Comparison of ENCODE assay signal across 8 cellular contexts in the genomic region with DNA sequence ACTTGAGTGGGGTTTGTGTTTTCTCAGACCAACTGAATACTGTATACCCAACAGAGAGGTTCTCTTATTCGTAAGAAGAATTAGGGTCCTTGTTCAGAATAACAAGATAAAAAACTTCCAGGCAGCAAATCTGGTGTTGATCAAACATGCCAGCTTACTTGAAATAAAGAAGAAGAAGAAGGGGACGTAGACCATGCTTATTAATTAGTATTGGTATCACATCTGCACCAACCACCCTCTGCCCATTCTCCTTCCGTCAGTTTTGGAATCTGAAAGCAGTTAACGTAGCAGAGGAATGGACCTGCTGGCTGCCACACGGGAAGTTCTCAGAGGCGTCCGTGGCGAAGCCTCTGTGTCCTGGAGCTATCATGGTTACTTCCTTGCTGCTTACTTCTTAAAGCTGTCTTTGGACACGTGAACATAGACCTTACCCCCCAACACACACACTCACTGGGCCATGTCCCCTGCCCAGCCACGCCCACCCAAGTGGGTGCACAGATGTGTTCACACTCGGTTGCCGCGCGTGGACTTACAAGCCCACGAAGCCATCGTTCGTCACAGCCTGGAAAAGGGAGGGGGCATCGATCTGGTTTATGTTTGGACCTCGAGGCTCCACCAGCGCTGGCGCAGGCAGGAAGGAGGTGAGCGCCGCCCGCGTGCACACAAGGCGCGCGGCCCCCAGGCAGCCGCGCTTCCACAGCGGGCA. TPM values are rescaled to one million over a fixed set of nuclear protein-coding genes. Genes with fewer than 3 reads are reported as not detected.
DNase-seq lines count a peak whose midpoint lies in the region; ATAC-seq lines count a peak whose summit lies in the region.

No MANE protein-coding gene starts in this region.

- H3K4me3 ChIP-seq in SK-N-MC, result peak overlapping the region; percentile 68
- peak overlapping the region; percentile 38 for H3K4me3 ChIP-seq in right cardiac atrium (ENCODE audit: low read length)

- peak overlapping the region; percentile 55 to 86 for H3K4me3 Mint-ChIP-seq in stimulated activated naive B cell treated with anti-CD40 and anti-IgM and Interleukin-4, amounts not matched to agents 10 μg/mL and 1 μg/mL and 100 μg/mL, for 72 hours

- H3K27me3 Mint-ChIP-seq in stimulated activated naive B cell treated with anti-CD40 and anti-IgM and Interleukin-4, amounts not matched to agents 10 μg/mL and 1 μg/mL and 100 μg/mL, for 72 hours, result peaks cover 51 to 81% of the 10 kb centered on the region in 2 donors

- H3K4me1 ChIP-seq in right cardiac atrium (ENCODE audit: control insufficient read depth, insufficient read depth, low read length), result peaks cover 10% of the 10 kb centered on the region

- H3K27me3 ChIP-seq in right cardiac atrium (ENCODE audit: control insufficient read depth, insufficient read depth), result no peaks in the 10 kb centered on the region

- intact Hi-C loops in right cardiac atrium (cut with DNase I), result loop anchor here in 3 of 4 donors (5.0 to 10.0 kb wide), 5 partner anchors 230 to 463 kb away; no protein-coding TSS in a partner anchor

- DNase-seq in NCI-H2227 (lab: John Stamatoyannopoulos, UW; ENCODE audit: unreplicated experiment) (peak; percentile 34), NCI-H2227 treated with DMSO at 0.1 percent for 48 hours (lab: John Stamatoyannopoulos, UW) (no peak), SK-N-MC (ENCODE audit: low read depth, low spot score) (no peak), right cardiac atrium (peak in 2 of 3 donors; percentile 53 to 55), SW 1271 (lab: John Stamatoyannopoulos, UW) (no peak), SK-N-DZ (ENCODE audit: low spot score) (no peak), ACHN (no peak)
- no peak for DNase-seq in stimulated activated naive B cell treated with anti-CD40 and anti-IgM and Interleukin-4, amounts not matched to agents 10 μg/mL and 1 μg/mL and 100 μg/mL, for 72 hours

- no peaks in the 10 kb centered on the region for H3K36me3 ChIP-seq in SK-N-MC (ENCODE audit: insufficient read depth, low read length)

- H3K4me1 Mint-ChIP-seq in stimulated activated naive B cell treated with anti-CD40 and anti-IgM and Interleukin-4, amounts not matched to agents 10 μg/mL and 1 μg/mL and 100 μg/mL, for 72 hours, result peaks cover 27 to 60% of the 10 kb centered on the region in 2 donors

- 15% methylated on average over 31 of the region's 31 CpGs for WGBS in right cardiac atrium

- no peaks in the 10 kb centered on the region for H3K9me3 Mint-ChIP-seq in stimulated activated naive B cell treated with anti-CD40 and anti-IgM and Interleukin-4, amounts not matched to agents 10 μg/mL and 1 μg/mL and 100 μg/mL, for 72 hours

- peak overlapping the region; percentile 39 for H3K9ac ChIP-seq in SK-N-MC (ENCODE audit: insufficient read length)

- no peak overlapping the region for H3K27ac ChIP-seq in SK-N-MC
- no peak overlapping the region for H3K27ac ChIP-seq in right cardiac atrium (ENCODE audit: low read length)

- peaks cover 2 to 4% of the 10 kb centered on the region in 2 donors for H3K36me3 Mint-ChIP-seq in stimulated activated naive B cell treated with anti-CD40 and anti-IgM and Interleukin-4, amounts not matched to agents 10 μg/mL and 1 μg/mL and 100 μg/mL, for 72 hours

- ATAC-seq in right cardiac atrium, result no peak
- ATAC-seq in stimulated activated naive B cell treated with anti-CD40 and anti-IgM and Interleukin-4, amounts not matched to agents 10 μg/mL and 1 μg/mL and 100 μg/mL, for 72 hours (replicated peaks), result no peak

- in situ Hi-C loops in ACHN (cut with HindIII; ENCODE audit: low pct_ligation_motif_present, low pct_unique_long_range_greater_than_20kb, low sequenced_read_pairs), result no loop called here

- no peak overlapping the region for H3K27ac Mint-ChIP-seq in stimulated activated naive B cell treated with anti-CD40 and anti-IgM and Interleukin-4, amounts not matched to agents 10 μg/mL and 1 μg/mL and 100 μg/mL, for 72 hours

- H3K9me3 ChIP-seq in SK-N-MC (ENCODE audit: low read depth, low read length), result no peaks in the 10 kb centered on the region
- H3K9me3 ChIP-seq in right cardiac atrium (ENCODE audit: control insufficient read depth, low read length), result no peaks in the 10 kb centered on the region

RNA-seq across cellular contexts. Expression of a gene that starts 4.1 kb away (rescaled TPM):
- 10 to 100 TPM; 23.9 to 29.2 (median 27.0) TPM for total RNA-seq in right cardiac atrium
- 25.8 TPM for polyA plus RNA-seq in right cardiac atrium
- 2.6 and 3.0 TPM in 2 replicates for polyA plus RNA-seq in SK-N-DZ (2014; cell fraction: cytosol; rRNA removed)
- 7.3 and 9.7 TPM in 2 replicates for polyA plus RNA-seq in SK-N-DZ (2014; cell fraction: nucleus; rRNA removed)

RNA-seq across cellular contexts. Expression of a gene that starts 11.6 kb away (rescaled TPM):
- 10 to 100 TPM; 25.8 to 31.9 (median 29.5) TPM for total RNA-seq in right cardiac atrium
- 10.7 TPM for polyA plus RNA-seq in right cardiac atrium
- 7.8 and 9.1 TPM in 2 replicates for polyA plus RNA-seq in SK-N-DZ (2014; cell fraction: cytosol; rRNA removed)
- 13.9 and 18.7 TPM in 2 replicates for polyA plus RNA-seq in SK-N-DZ (2014; cell fraction: nucleus; rRNA removed)

Comparison
In these comparisons a context has a peak if more than half of its experiments do, and no peak if none do; other contexts are left out.
1. DNase-seq: peak in NCI-H2227 (single experiment) and right cardiac atrium (2 of 3); none in NCI-H2227 treated with DMSO at 0.1 percent for 48 hours (single experiment), SK-N-MC (single experiment), stimulated activated naive B cell treated with anti-CD40 and anti-IgM and Interleukin-4, amounts not matched to agents 10 μg/mL and 1 μg/mL and 100 μg/mL, for 72 hours (single experiment), SW 1271 (0 of 2), SK-N-DZ (single experiment) and ACHN (single experiment).